ENCODE assay signal across 1 cellular context in the genomic region with DNA sequence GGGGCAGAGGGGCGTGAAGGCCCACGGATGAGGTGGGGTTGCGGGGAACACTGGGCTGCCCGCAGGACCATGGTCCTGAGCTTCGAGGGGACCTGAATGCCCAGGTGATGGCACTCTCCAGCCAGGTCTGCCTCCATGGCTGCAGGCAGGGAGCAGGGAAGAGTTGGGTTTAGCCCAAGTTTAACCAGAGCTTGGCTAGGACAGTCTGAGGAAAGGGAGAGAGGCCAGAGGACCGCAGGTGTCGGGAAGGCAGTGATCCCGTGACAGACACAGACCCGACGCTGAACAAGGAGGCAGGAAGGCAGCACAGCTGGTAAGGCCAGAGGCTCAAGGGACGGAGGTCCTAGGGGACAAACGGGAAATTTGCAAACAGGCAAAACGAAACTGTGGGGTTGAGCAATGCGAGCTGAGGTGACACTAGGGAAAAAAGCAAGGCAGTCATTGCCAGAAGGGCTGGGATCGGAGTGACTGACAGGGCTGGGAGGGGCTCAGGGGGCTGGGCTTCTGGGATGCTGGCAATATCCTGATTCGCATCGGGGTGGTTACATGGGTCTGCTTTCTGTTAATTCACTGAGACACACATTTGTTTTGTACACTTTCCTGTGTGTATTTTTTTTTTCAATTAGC.
TF ChIP-seq lines count a peak whose summit lies in the region.

No MANE protein-coding gene starts in this region.

TF ChIP-seq in HepG2, 621 proteins besides CTCF, POLR2A, EP300 and RAD21:
- TF ChIP-seq CCAR2 (optimal IDR thresholded peaks at IDR 0.05; ENCODE audit: low read depth, low read length) (no peak), CENPT (CRISPR knock-in tag; IDR thresholded peaks at IDR 0.05; ENCODE audit: low read depth) (no peak), CHD4 (IDR thresholded peaks at IDR 0.05; ENCODE audit: borderline replicate concordance, low read length) (no peak), ZNF605 (CRISPR knock-in tag; IDR thresholded peaks at IDR 0.05) (no peak), JUN (CRISPR knock-in tag; IDR thresholded peaks at IDR 0.05) (no peak), ZNF737 (CRISPR knock-in tag; IDR thresholded peaks at IDR 0.05; ENCODE audit: borderline replicate concordance) (no peak), PHF8 (CRISPR knock-in tag; IDR thresholded peaks at IDR 0.05) (no peak), PRPF4 (IDR thresholded peaks at IDR 0.05; ENCODE audit: low read depth, low read length, poor library complexity, severe bottlenecking) (no peak), NFIB (CRISPR knock-in tag; IDR thresholded peaks at IDR 0.05; ENCODE audit: borderline replicate concordance) (no peak), YEATS2 (CRISPR knock-in tag; IDR thresholded peaks at IDR 0.05; ENCODE audit: borderline replicate concordance) (no peak), MAF1 (CRISPR knock-in tag; IDR thresholded peaks at IDR 0.05; ENCODE audit: borderline replicate concordance) (no peak), ATF7 (IDR thresholded peaks at IDR 0.05) (no peak), ATF7 (CRISPR knock-in tag; IDR thresholded peaks at IDR 0.05) (no peak), ZNF496 (CRISPR knock-in tag; IDR thresholded peaks at IDR 0.05; ENCODE audit: insufficient replicate concordance) (no peak), ESRRA (CRISPR knock-in tag; IDR thresholded peaks at IDR 0.05; ENCODE audit: low read depth) (no peak), NKX3-1 (CRISPR knock-in tag; IDR thresholded peaks at IDR 0.05) (no peak)
- TF ChIP-seq, protein P1, sequence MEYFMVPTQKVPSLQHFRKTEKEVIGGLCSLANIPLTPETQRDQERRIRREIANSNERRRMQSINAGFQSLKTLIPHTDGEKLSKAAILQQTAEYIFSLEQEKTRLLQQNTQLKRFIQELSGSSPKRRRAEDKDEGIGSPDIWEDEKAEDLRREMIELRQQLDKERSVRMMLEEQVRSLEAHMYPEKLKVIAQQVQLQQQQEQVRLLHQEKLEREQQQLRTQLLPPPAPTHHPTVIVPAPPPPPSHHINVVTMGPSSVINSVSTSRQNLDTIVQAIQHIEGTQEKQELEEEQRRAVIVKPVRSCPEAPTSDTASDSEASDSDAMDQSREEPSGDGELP (IDR thresholded peaks at IDR 0.05; ENCODE audit: borderline replicate concordance, low read depth): no peak
- TF ChIP-seq, protein P2, sequence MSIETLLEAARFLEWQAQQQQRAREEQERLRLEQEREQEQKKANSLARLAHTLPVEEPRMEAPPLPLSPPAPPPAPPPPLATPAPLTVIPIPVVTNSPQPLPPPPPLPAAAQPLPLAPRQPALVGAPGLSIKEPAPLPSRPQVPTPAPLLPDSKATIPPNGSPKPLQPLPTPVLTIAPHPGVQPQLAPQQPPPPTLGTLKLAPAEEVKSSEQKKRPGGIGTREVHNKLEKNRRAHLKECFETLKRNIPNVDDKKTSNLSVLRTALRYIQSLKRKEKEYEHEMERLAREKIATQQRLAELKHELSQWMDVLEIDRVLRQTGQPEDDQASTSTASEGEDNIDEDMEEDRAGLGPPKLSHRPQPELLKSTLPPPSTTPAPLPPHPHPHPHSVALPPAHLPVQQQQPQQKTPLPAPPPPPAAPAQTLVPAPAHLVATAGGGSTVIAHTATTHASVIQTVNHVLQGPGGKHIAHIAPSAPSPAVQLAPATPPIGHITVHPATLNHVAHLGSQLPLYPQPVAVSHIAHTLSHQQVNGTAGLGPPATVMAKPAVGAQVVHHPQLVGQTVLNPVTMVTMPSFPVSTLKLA (IDR thresholded peaks at IDR 0.05): no peak
- TF ChIP-seq, protein P3, sequence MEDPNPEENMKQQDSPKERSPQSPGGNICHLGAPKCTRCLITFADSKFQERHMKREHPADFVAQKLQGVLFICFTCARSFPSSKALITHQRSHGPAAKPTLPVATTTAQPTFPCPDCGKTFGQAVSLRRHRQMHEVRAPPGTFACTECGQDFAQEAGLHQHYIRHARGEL (CRISPR knock-in tag; IDR thresholded peaks at IDR 0.05): no peak
TF ChIP-seq in HepG2: peak in this region for 0.
